1 cellular context compared by ENCODE assay signal in genomic region chr1:38525343-38525948, GRCh38.
TF ChIP-seq lines count a peak whose summit lies in the region.

No MANE protein-coding gene starts in this region.

TF ChIP-seq in K562, 482 proteins besides CTCF, POLR2A, EP300 and RAD21 (continued from another document and continues in another):
- no peak for TF ChIP-seq ARID3A (IDR thresholded peaks at IDR 0.05; ENCODE audit: borderline replicate concordance, low read depth, low read length)
- TF ChIP-seq FOXP1 (CRISPR knock-in tag; IDR thresholded peaks at IDR 0.05): no peak
- no peak for TF ChIP-seq MIER1 (IDR thresholded peaks at IDR 0.05; ENCODE audit: low read depth)
- peak; percentile 82 for TF ChIP-seq PHF20 (IDR thresholded peaks at IDR 0.05; ENCODE audit: partially characterized antibody)
- TF ChIP-seq ZNF780A (CRISPR knock-in tag; IDR thresholded peaks at IDR 0.05): no peak
- TF ChIP-seq ZNF311 (CRISPR knock-in tag; IDR thresholded peaks at IDR 0.05): no peak
- TF ChIP-seq ZNF134 (CRISPR knock-in tag; conservative IDR thresholded peaks at IDR 0.05): no peak
- no peak for TF ChIP-seq ZNF3 (CRISPR knock-in tag; IDR thresholded peaks at IDR 0.05)
- no peak for TF ChIP-seq MAFK (IDR thresholded peaks at IDR 0.05; ENCODE audit: low read length)
- no peak for TF ChIP-seq ELK3 (CRISPR knock-in tag; IDR thresholded peaks at IDR 0.05)
- no peak for TF ChIP-seq CBX5 (IDR thresholded peaks at IDR 0.05; ENCODE audit: borderline replicate concordance, low read depth)
- TF ChIP-seq FOXO4 (CRISPR knock-in tag; IDR thresholded peaks at IDR 0.05): no peak
- TF ChIP-seq HDAC1 (IDR thresholded peaks at IDR 0.05): peak; percentile 69 to 85; a peak in 3 of 4 replicates
- TF ChIP-seq ZNF75A (CRISPR knock-in tag; IDR thresholded peaks at IDR 0.05): no peak
- no peak for TF ChIP-seq ZBTB17 (CRISPR knock-in tag; IDR thresholded peaks at IDR 0.05)
- TF ChIP-seq U2AF2 (optimal IDR thresholded peaks at IDR 0.05; ENCODE audit: low read depth, low read length): no peak
- no peak for TF ChIP-seq XRCC3 (IDR thresholded peaks at IDR 0.05)
- TF ChIP-seq GMEB1 (CRISPR knock-in tag; IDR thresholded peaks at IDR 0.05): no peak
- no peak for TF ChIP-seq TARDBP (IDR thresholded peaks at IDR 0.05)
- TF ChIP-seq KLF13 (tag; IDR thresholded peaks at IDR 0.05; ENCODE audit: borderline replicate concordance, low read depth): no peak
- no peak for TF ChIP-seq PML (IDR thresholded peaks at IDR 0.05; ENCODE audit: low read length)
- TF ChIP-seq ETV1 (tag; conservative IDR thresholded peaks at IDR 0.05; ENCODE audit: low read depth): no peak; the same call in 1 of the 2 replicates
- no peak for TF ChIP-seq RBFOX2 (IDR thresholded peaks at IDR 0.05; ENCODE audit: low read depth, low read length)
- no peak; the same call in 1 of the 2 replicates for TF ChIP-seq CREB3L1 (IDR thresholded peaks at IDR 0.05; ENCODE audit: borderline replicate concordance, low read depth)
- TF ChIP-seq ETV5 (CRISPR knock-in tag; IDR thresholded peaks at IDR 0.05; ENCODE audit: low read depth): no peak
- TF ChIP-seq THAP12 (CRISPR knock-in tag; IDR thresholded peaks at IDR 0.05): no peak
- no peak for TF ChIP-seq FOXA3 (CRISPR knock-in tag; conservative IDR thresholded peaks at IDR 0.05 in 1 of 2, IDR thresholded peaks at IDR 0.05 in 1 of 2)
- no peak for TF ChIP-seq SNIP1 (IDR thresholded peaks at IDR 0.05; ENCODE audit: low read depth)
- peak; percentile 99 for TF ChIP-seq ADNP (tag; IDR thresholded peaks at IDR 0.05)
- no peak for TF ChIP-seq TSC22D4 (tag; IDR thresholded peaks at IDR 0.05)
- no peak for TF ChIP-seq FOXA1 (IDR thresholded peaks at IDR 0.05; ENCODE audit: borderline replicate concordance)
- 0 out of 2 replicates have a peak, but pooled peaks have one; percentile 7 for TF ChIP-seq SP1 (CRISPR knock-in tag; IDR thresholded peaks at IDR 0.05)
- no peak for TF ChIP-seq ATF1 (CRISPR knock-in tag; IDR thresholded peaks at IDR 0.05)
- 0 out of 2 replicates have a peak, but pooled peaks have one; percentile 12 for TF ChIP-seq ATF1 (tag; IDR thresholded peaks at IDR 0.05)
- no peak for TF ChIP-seq HMBOX1 (IDR thresholded peaks at IDR 0.05)
- no peak for TF ChIP-seq SMARCE1 (IDR thresholded peaks at IDR 0.05)
- TF ChIP-seq CHD4 (IDR thresholded peaks at IDR 0.05; ENCODE audit: insufficient read depth, insufficient replicate concordance, low read depth, low read length, poor library complexity, severe bottlenecking): peak; percentile 99
- TF ChIP-seq PHF8 (IDR thresholded peaks at IDR 0.05; ENCODE audit: borderline replicate concordance, low read length): no peak
- TF ChIP-seq CHAMP1 (IDR thresholded peaks at IDR 0.05): peak; percentile 40; the same call in 1 of the 2 replicates
- no peak for TF ChIP-seq USF1 (CRISPR knock-in tag; IDR thresholded peaks at IDR 0.05)
- TF ChIP-seq FOXM1 (IDR thresholded peaks at IDR 0.05; ENCODE audit: low read depth): no peak
- no peak for TF ChIP-seq FOXM1 (CRISPR knock-in tag; IDR thresholded peaks at IDR 0.05; ENCODE audit: low read depth)
- no peak for TF ChIP-seq ZBTB33 (CRISPR knock-in tag; IDR thresholded peaks at IDR 0.05)
- TF ChIP-seq HDAC2 (IDR thresholded peaks at IDR 0.05): peak; percentile 99
- no peak for TF ChIP-seq ZNF277 (CRISPR knock-in tag; IDR thresholded peaks at IDR 0.05; ENCODE audit: borderline replicate concordance)
- no peak for TF ChIP-seq ZNF696 (CRISPR knock-in tag; conservative IDR thresholded peaks at IDR 0.05)
- no peak for TF ChIP-seq ZFP91 (CRISPR knock-in tag; IDR thresholded peaks at IDR 0.05)
- TF ChIP-seq ZNF140 (CRISPR knock-in tag; IDR thresholded peaks at IDR 0.05): no peak
- TF ChIP-seq C11orf30 (IDR thresholded peaks at IDR 0.05; ENCODE audit: low read depth): no peak
